ENCODE assay signal across 2 cellular contexts in the genomic region with DNA sequence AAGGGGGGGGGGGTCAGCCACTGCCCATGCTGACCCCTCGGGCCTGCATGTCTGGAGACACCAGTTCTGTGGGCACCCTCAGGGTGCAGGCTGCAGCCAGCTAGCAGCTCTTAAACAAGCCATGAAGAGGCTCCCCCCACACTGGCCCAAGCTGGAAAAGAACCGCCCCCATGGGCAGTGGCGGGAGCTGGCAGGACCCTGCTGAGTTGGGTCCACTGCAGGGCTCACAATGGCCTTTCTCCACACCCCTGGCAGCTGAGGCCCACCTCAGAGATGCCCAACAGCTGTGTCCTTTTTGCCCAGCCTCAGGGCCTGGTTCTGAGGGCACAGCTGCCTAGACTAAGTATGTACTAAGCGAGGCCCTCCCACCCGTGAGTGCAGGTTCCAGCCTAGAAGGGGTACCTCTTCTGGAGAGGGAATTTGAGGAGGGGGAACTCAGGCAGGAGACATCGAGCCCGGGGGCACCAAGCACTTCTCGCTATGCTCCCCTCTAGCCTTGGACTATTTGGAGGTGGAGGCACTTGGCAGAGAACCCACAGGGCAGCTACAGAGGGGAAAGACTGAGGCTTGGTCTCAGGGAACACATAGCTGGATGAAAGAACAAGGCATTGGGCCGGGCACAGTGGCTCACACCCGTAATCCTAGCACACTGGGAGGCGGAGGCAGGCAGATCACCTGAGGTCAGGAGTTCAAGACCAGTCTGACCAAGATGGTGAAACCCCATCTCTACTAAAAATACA.
TF ChIP-seq lines count a peak whose summit lies in the region.

No MANE protein-coding gene starts in this region.

TF ChIP-seq in SK-N-SH, 30 proteins besides CTCF, POLR2A, EP300 and RAD21 (continued from another document):
- TF ChIP-seq FOXJ3 (CRISPR knock-in tag; IDR thresholded peaks at IDR 0.05) (no peak), USF1 (IDR thresholded peaks at IDR 0.05; ENCODE audit: borderline replicate concordance, low read depth) (no peak), REST (IDR thresholded peaks at IDR 0.05; ENCODE audit: low read depth, low read length) (no peak), POLR2AphosphoS5 (IDR thresholded peaks at IDR 0.05; ENCODE audit: low read depth, low read length) (no peak), NFIC (IDR thresholded peaks at IDR 0.05; ENCODE audit: borderline replicate concordance) (no peak), IRF3 (IDR thresholded peaks at IDR 0.05; ENCODE audit: low read depth, low read length) (no peak), GATA2 (CRISPR knock-in tag; IDR thresholded peaks at IDR 0.05) (no peak), TAF1 (IDR thresholded peaks at IDR 0.05; ENCODE audit: borderline replicate concordance, low read depth, low read length) (no peak)
- TF ChIP-seq, protein P1, sequence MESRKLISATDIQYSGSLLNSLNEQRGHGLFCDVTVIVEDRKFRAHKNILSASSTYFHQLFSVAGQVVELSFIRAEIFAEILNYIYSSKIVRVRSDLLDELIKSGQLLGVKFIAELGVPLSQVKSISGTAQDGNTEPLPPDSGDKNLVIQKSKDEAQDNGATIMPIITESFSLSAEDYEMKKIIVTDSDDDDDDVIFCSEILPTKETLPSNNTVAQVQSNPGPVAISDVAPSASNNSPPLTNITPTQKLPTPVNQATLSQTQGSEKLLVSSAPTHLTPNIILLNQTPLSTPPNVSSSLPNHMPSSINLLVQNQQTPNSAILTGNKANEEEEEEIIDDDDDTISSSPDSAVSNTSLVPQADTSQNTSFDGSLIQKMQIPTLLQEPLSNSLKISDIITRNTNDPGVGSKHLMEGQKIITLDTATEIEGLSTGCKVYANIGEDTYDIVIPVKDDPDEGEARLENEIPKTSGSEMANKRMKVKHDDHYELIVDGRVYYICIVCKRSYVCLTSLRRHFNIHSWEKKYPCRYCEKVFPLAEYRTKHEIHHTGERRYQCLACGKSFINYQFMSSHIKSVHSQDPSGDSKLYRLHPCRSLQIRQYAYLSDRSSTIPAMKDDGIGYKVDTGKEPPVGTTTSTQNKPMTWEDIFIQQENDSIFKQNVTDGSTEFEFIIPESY (IDR thresholded peaks at IDR 0.05; ENCODE audit: borderline replicate concordance, low read depth), result no peak

TF ChIP-seq in SK-N-SH treated with all-trans-retinoic acid at 6 μM for 48 hours, 23 proteins besides CTCF, POLR2A, EP300 and RAD21 (continued from another document):
- TF ChIP-seq ZFP30 (CRISPR knock-in tag; IDR thresholded peaks at IDR 0.05) (no peak), GLIS3 (CRISPR knock-in tag; IDR thresholded peaks at IDR 0.05) (no peak), ZFP3 (CRISPR knock-in tag; IDR thresholded peaks at IDR 0.05) (no peak), ZNF70 (CRISPR knock-in tag; IDR thresholded peaks at IDR 0.05) (no peak), ZNF565 (CRISPR knock-in tag; conservative IDR thresholded peaks at IDR 0.05; ENCODE audit: low read depth) (no peak), CSDC2 (CRISPR knock-in tag; IDR thresholded peaks at IDR 0.05) (no peak), ARNTL (CRISPR knock-in tag; IDR thresholded peaks at IDR 0.05; ENCODE audit: borderline replicate concordance, low read depth) (no peak), RARB (CRISPR knock-in tag; IDR thresholded peaks at IDR 0.05) (no peak), BACH2 (CRISPR knock-in tag; IDR thresholded peaks at IDR 0.05; ENCODE audit: borderline replicate concordance) (no peak), PPARA (CRISPR knock-in tag; IDR thresholded peaks at IDR 0.05; ENCODE audit: borderline replicate concordance) (no peak), OSR1 (CRISPR knock-in tag; IDR thresholded peaks at IDR 0.05) (no peak), TCF4 (CRISPR knock-in tag; IDR thresholded peaks at IDR 0.05; ENCODE audit: borderline replicate concordance) (no peak), TSHZ2 (CRISPR knock-in tag; IDR thresholded peaks at IDR 0.05) (no peak), CSRNP3 (CRISPR knock-in tag; IDR thresholded peaks at IDR 0.05) (no peak), TOX (CRISPR knock-in tag; IDR thresholded peaks at IDR 0.05; ENCODE audit: borderline replicate concordance) (no peak)
- TF ChIP-seq, protein P2, sequence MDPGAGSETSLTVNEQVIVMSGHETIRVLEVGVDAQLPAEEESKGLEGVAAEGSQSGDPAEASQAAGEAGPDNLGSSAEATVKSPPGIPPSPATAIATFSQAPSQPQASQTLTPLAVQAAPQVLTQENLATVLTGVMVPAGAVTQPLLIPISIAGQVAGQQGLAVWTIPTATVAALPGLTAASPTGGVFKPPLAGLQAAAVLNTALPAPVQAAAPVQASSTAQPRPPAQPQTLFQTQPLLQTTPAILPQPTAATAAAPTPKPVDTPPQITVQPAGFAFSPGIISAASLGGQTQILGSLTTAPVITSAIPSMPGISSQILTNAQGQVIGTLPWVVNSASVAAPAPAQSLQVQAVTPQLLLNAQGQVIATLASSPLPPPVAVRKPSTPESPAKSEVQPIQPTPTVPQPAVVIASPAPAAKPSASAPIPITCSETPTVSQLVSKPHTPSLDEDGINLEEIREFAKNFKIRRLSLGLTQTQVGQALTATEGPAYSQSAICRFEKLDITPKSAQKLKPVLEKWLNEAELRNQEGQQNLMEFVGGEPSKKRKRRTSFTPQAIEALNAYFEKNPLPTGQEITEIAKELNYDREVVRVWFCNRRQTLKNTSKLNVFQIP (CRISPR knock-in tag; IDR thresholded peaks at IDR 0.05; ENCODE audit: borderline replicate concordance, low read depth), result no peak
- TF ChIP-seq, protein P3, sequence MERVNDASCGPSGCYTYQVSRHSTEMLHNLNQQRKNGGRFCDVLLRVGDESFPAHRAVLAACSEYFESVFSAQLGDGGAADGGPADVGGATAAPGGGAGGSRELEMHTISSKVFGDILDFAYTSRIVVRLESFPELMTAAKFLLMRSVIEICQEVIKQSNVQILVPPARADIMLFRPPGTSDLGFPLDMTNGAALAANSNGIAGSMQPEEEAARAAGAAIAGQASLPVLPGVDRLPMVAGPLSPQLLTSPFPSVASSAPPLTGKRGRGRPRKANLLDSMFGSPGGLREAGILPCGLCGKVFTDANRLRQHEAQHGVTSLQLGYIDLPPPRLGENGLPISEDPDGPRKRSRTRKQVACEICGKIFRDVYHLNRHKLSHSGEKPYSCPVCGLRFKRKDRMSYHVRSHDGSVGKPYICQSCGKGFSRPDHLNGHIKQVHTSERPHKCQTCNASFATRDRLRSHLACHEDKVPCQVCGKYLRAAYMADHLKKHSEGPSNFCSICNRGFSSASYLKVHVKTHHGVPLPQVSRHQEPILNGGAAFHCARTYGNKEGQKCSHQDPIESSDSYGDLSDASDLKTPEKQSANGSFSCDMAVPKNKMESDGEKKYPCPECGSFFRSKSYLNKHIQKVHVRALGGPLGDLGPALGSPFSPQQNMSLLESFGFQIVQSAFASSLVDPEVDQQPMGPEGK (CRISPR knock-in tag; IDR thresholded peaks at IDR 0.05; ENCODE audit: borderline replicate concordance), result no peak
- TF ChIP-seq, protein P4, sequence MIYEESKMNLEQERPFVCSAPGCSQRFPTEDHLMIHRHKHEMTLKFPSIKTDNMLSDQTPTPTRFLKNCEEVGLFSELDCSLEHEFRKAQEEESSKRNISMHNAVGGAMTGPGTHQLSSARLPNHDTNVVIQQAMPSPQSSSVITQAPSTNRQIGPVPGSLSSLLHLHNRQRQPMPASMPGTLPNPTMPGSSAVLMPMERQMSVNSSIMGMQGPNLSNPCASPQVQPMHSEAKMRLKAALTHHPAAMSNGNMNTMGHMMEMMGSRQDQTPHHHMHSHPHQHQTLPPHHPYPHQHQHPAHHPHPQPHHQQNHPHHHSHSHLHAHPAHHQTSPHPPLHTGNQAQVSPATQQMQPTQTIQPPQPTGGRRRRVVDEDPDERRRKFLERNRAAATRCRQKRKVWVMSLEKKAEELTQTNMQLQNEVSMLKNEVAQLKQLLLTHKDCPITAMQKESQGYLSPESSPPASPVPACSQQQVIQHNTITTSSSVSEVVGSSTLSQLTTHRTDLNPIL (CRISPR knock-in tag; IDR thresholded peaks at IDR 0.05; ENCODE audit: low read depth), result no peak
